In genomic region chr20:50911030-50911429, GRCh38 we compare ENCODE assay signal across 12 cellular contexts. TPM values are rescaled to one million over a fixed set of nuclear protein-coding genes. Genes with fewer than 3 reads are reported as not detected.
DNase-seq lines count a peak whose midpoint lies in the region; ATAC-seq and TF ChIP-seq lines count a peak whose summit lies in the region.
"Had no signal": no experiment of that assay in that cellular context is flagged by ENCODE, and none has a peak within 500 bp of the region (broad histone marks: within the 10 kb centered on the region; RNA-seq: fewer than 3 reads in every experiment).

No MANE protein-coding gene starts in this region.

- peaks cover 94% of the 10 kb centered on the region for H4K20me1 ChIP-seq in IMR-90 (ENCODE audit: insufficient read depth, low read length)

- H3K4me3 Mint-ChIP-seq in activated CD8-positive, alpha-beta T cell treated with anti-CD3 and anti-CD28 coated beads for 36 hours = no peak overlapping the region
- H3K4me3 Mint-ChIP-seq in activated CD8-positive, alpha-beta T cell treated with anti-CD3 and anti-CD28 coated beads, Interleukin-2, amount 10 ng/mL, durations not matched to agents 7 days and 5 days = no peak overlapping the region
- H3K4me3 Mint-ChIP-seq in stimulated activated effector memory CD8-positive, alpha-beta T cell treated with anti-CD3 and anti-CD28 coated beads, Interleukin-12 subunit alpha, Interleukin-12 subunit beta, amount 100 ng/mL, for 72 hours = no peak overlapping the region

- H3K9me1 ChIP-seq in IMR-90 (ENCODE audit: insufficient read depth, low read length) = peaks cover 25% of the 10 kb centered on the region

- POLR2A ChIA-PET in activated CD8-positive, alpha-beta T cell treated with anti-CD3 and anti-CD28 coated beads for 36 hours (lab: Charles Lee) = interaction anchor here (1.0 to 1.7 kb wide), 5 partner anchors 12 to 120 kb away, joined by 3 to 7 read pairs (median 3); partner anchors contain the start of gene BCAS4
- POLR2A ChIA-PET in activated CD8-positive, alpha-beta T cell treated with anti-CD3 and anti-CD28 coated beads, Interleukin-2, amount 10 ng/mL, durations not matched to agents 7 days and 5 days (lab: Charles Lee) = interaction anchor here (1.5 kb wide), 1 partner anchor 18 kb away, joined by 6 read pairs; no protein-coding TSS in a partner anchor
- POLR2A ChIA-PET in IMR-90 (lab: Charles Lee; ENCODE audit: unreplicated experiment) = interaction anchor here (0.6 kb wide), 1 partner anchor 279 kb away, joined by 4 read pairs; no protein-coding TSS in a partner anchor

- no peak overlapping the region for H2BK20ac ChIP-seq in IMR-90 (ENCODE audit: low read depth, low read length)

- DNase-seq in activated CD8-positive, alpha-beta T cell treated with anti-CD3 and anti-CD28 coated beads for 36 hours = no peak
- DNase-seq in activated CD8-positive, alpha-beta T cell treated with anti-CD3 and anti-CD28 coated beads, Interleukin-2, amount 10 ng/mL, durations not matched to agents 7 days and 5 days = no peak
- DNase-seq in IMR-90 (peak; percentile 85), dedifferentiated amniotic fluid mesenchymal stem cell (ENCODE audit: extremely low spot score) (peak; percentile 90), LoVo (ENCODE audit: low spot score) (no peak), mesendoderm (no peak)
- no peak for DNase-seq in stimulated activated effector memory CD8-positive, alpha-beta T cell treated with anti-CD3 and anti-CD28 coated beads, Interleukin-12 subunit alpha, Interleukin-12 subunit beta, amount 100 ng/mL, for 72 hours (ENCODE audit: low spot score in 2 of 2)
- DNase-seq in effector CD4-positive, alpha-beta T cell = no peak
- DNase-seq: left cardiac atrium, NCI-H1417 treated with DMSO at 0.1 percent for 48 hours, NCI-H82 had no signal

- no peak overlapping the region for H3K56ac ChIP-seq in IMR-90 (ENCODE audit: extremely low read depth, insufficient read depth, low read length)
- H3K56ac ChIP-seq in mesendoderm (ENCODE audit: low read length) = no peak overlapping the region

- H3K79me2 ChIP-seq in mesendoderm (ENCODE audit: control insufficient read depth, insufficient read depth, low read length) = peaks cover 89% of the 10 kb centered on the region

- no peak overlapping the region for H2BK15ac ChIP-seq in IMR-90 (ENCODE audit: low read depth, low read length)
- H2BK15ac ChIP-seq in mesendoderm (replicated peaks; ENCODE audit: low read depth) = no peak overlapping the region

- H4K5ac ChIP-seq in IMR-90 (ENCODE audit: low read depth, low read length) (no peak overlapping the region), mesendoderm (ENCODE audit: low read length) (no peak overlapping the region)

- H3K23ac ChIP-seq in IMR-90 (ENCODE audit: low read depth, low read length) (no peak overlapping the region), mesendoderm (ENCODE audit: low read length) (no peak overlapping the region)

- peaks cover 66% of the 10 kb centered on the region for H3K4me1 Mint-ChIP-seq in activated CD8-positive, alpha-beta T cell treated with anti-CD3 and anti-CD28 coated beads for 36 hours (ENCODE audit: low read depth)
- H3K4me1 Mint-ChIP-seq in activated CD8-positive, alpha-beta T cell treated with anti-CD3 and anti-CD28 coated beads, Interleukin-2, amount 10 ng/mL, durations not matched to agents 7 days and 5 days (ENCODE audit: low read depth) = peaks cover 45% of the 10 kb centered on the region
- peaks cover 58% of the 10 kb centered on the region for H3K4me1 Mint-ChIP-seq in stimulated activated effector memory CD8-positive, alpha-beta T cell treated with anti-CD3 and anti-CD28 coated beads, Interleukin-12 subunit alpha, Interleukin-12 subunit beta, amount 100 ng/mL, for 72 hours

- H2AFZ ChIP-seq in IMR-90 (replicated peaks; ENCODE audit: low read length, poor library complexity) = no peak overlapping the region

- peak overlapping the region; percentile 56 for H3K4me2 ChIP-seq in IMR-90 (ENCODE audit: low read depth, low read length)
- H3K4me2 ChIP-seq in mesendoderm (ENCODE audit: low read length) = no peak overlapping the region

- CTCF ChIA-PET in activated CD8-positive, alpha-beta T cell treated with anti-CD3 and anti-CD28 coated beads for 36 hours (lab: Charles Lee) = interaction anchor here (1.3 to 2.5 kb wide), 3 partner anchors 18 to 285 kb away, joined by 3 to 10 read pairs (median 5); partner anchors contain the start of gene BCAS4
- CTCF ChIA-PET in activated CD8-positive, alpha-beta T cell treated with anti-CD3 and anti-CD28 coated beads, Interleukin-2, amount 10 ng/mL, durations not matched to agents 7 days and 5 days (lab: Charles Lee) = interaction anchor here (1.2 to 9.1 kb wide), 6 partner anchors 13 to 120 kb away, joined by 4 to 98 read pairs (median 8); partner anchors contain the start of genes ADNP and BCAS4
- CTCF ChIA-PET in IMR-90 (lab: Yijun Ruan, JAX) = interaction anchor here (0.7 to 1.3 kb wide), 3 partner anchors 10 to 116 kb away, joined by 3 read pairs; partner anchors contain the start of gene BCAS4

- H3K4ac ChIP-seq in IMR-90 (ENCODE audit: low read depth, low read length) (no peak overlapping the region), mesendoderm (ENCODE audit: low read depth, low read length) (no peak overlapping the region)

- H3K9me3 ChIP-seq in IMR-90 (ENCODE audit: control insufficient read depth, insufficient read depth, low read length) = no peaks in the 10 kb centered on the region
- H3K9me3 ChIP-seq: neutrophil had no signal

- H2BK120ac ChIP-seq in IMR-90 (ENCODE audit: low read depth, low read length) = no peak overlapping the region
- no peak overlapping the region for H2BK120ac ChIP-seq in mesendoderm (ENCODE audit: low read depth, low read length)

- H3K36me3 ChIP-seq in IMR-90 (ENCODE audit: control insufficient read depth, insufficient read depth, low read length) (peaks cover 3% of the 10 kb centered on the region; the same call in 1 of the 2 replicates), mesendoderm (ENCODE audit: control insufficient read depth, insufficient read depth, low read length) (peaks cover 2% of the 10 kb centered on the region)

- TF ChIP-seq CTCF in activated CD8-positive, alpha-beta T cell treated with anti-CD3 and anti-CD28 coated beads for 36 hours (IDR thresholded peaks at IDR 0.05) = no peak
- no peak for TF ChIP-seq CTCF in IMR-90 (conservative IDR thresholded peaks at IDR 0.05; ENCODE audit: low read depth, low read length)

- H3K18ac ChIP-seq in IMR-90 (ENCODE audit: low read depth, low read length) (no peak overlapping the region), mesendoderm (ENCODE audit: low read length) (no peak overlapping the region)

- no peaks in the 10 kb centered on the region for H3K9me3 Mint-ChIP-seq in activated CD8-positive, alpha-beta T cell treated with anti-CD3 and anti-CD28 coated beads for 36 hours
- H3K9me3 Mint-ChIP-seq in activated CD8-positive, alpha-beta T cell treated with anti-CD3 and anti-CD28 coated beads, Interleukin-2, amount 10 ng/mL, durations not matched to agents 7 days and 5 days (ENCODE audit: insufficient read depth) = no peaks in the 10 kb centered on the region
- H3K9me3 Mint-ChIP-seq in stimulated activated effector memory CD8-positive, alpha-beta T cell treated with anti-CD3 and anti-CD28 coated beads, Interleukin-12 subunit alpha, Interleukin-12 subunit beta, amount 100 ng/mL, for 72 hours = no peaks in the 10 kb centered on the region

- peak overlapping the region; percentile 75 for H3K27ac Mint-ChIP-seq in activated CD8-positive, alpha-beta T cell treated with anti-CD3 and anti-CD28 coated beads for 36 hours
- no peak overlapping the region for H3K27ac Mint-ChIP-seq in activated CD8-positive, alpha-beta T cell treated with anti-CD3 and anti-CD28 coated beads, Interleukin-2, amount 10 ng/mL, durations not matched to agents 7 days and 5 days
- H3K27ac Mint-ChIP-seq in stimulated activated effector memory CD8-positive, alpha-beta T cell treated with anti-CD3 and anti-CD28 coated beads, Interleukin-12 subunit alpha, Interleukin-12 subunit beta, amount 100 ng/mL, for 72 hours = peak overlapping the region; percentile 26

- H2BK5ac ChIP-seq in IMR-90 (ENCODE audit: low read depth, low read length, poor library complexity, severe bottlenecking) = peak overlapping the region; percentile 41
- no peak overlapping the region for H2BK5ac ChIP-seq in mesendoderm (ENCODE audit: low read length)

- H3K27me3 ChIP-seq in IMR-90 (ENCODE audit: control insufficient read depth, insufficient read depth, low read length) = no peaks in the 10 kb centered on the region
- H3K27me3 ChIP-seq in mesendoderm (ENCODE audit: insufficient read depth, low read length, poor library complexity) = no peaks in the 10 kb centered on the region
- H3K27me3 ChIP-seq: neutrophil had no signal

- in situ Hi-C loops in IMR-90 (cut with MboI; ENCODE audit: low sequenced_read_pairs) = no loop called here

- H2AK9ac ChIP-seq in IMR-90 (replicated peaks; ENCODE audit: low read depth, low read length, poor library complexity) = no peak overlapping the region

- H4K8ac ChIP-seq in IMR-90 (ENCODE audit: low read depth in 2 of 2, low read length in 2 of 2) (no peak overlapping the region), mesendoderm (ENCODE audit: low read depth, low read length) (no peak overlapping the region)

- no peak overlapping the region for H4K91ac ChIP-seq in IMR-90 (ENCODE audit: insufficient read depth, low read depth, low read length)

- H3K9ac ChIP-seq in IMR-90 (ENCODE audit: low read depth, low read length) = no peak overlapping the region
- no peak overlapping the region for H3K9ac ChIP-seq in mesendoderm (ENCODE audit: low read length)

- H3K4me1 ChIP-seq in IMR-90 (ENCODE audit: control insufficient read depth, insufficient read depth, low read length) (peaks cover 23% of the 10 kb centered on the region), mesendoderm (ENCODE audit: control insufficient read depth, low read depth, low read length) (peaks cover 3% of the 10 kb centered on the region)

- peaks cover 8 to 62% of the 10 kb centered on the region in 2 experiments; a peak in 3 of 4 replicates for H3K79me1 ChIP-seq in IMR-90 (ENCODE audit: low read depth in 1 of 2, low read length in 2 of 2)
- peaks cover 6% of the 10 kb centered on the region for H3K79me1 ChIP-seq in mesendoderm (ENCODE audit: low read length)

- dilution Hi-C loops in IMR-90 (cut with HindIII; ENCODE audit: low sequenced_read_pairs, unreplicated experiment) = loop anchor here (25.0 kb wide), 1 partner anchor 99 kb away; no protein-coding TSS in a partner anchor

- BruUV-seq in IMR-90 (replicated peaks; lab: Mats Ljungman, UMichigan) = no TSS peak

- no peaks in the 10 kb centered on the region for H3K27me3 Mint-ChIP-seq in activated CD8-positive, alpha-beta T cell treated with anti-CD3 and anti-CD28 coated beads for 36 hours
- H3K27me3 Mint-ChIP-seq in activated CD8-positive, alpha-beta T cell treated with anti-CD3 and anti-CD28 coated beads, Interleukin-2, amount 10 ng/mL, durations not matched to agents 7 days and 5 days (ENCODE audit: low read depth) = no peaks in the 10 kb centered on the region

- no peak for ATAC-seq in activated CD8-positive, alpha-beta T cell treated with anti-CD3 and anti-CD28 coated beads for 36 hours
- ATAC-seq in activated CD8-positive, alpha-beta T cell treated with anti-CD3 and anti-CD28 coated beads, Interleukin-2, amount 10 ng/mL, durations not matched to agents 7 days and 5 days = no peak
- peak; percentile 38 for ATAC-seq in IMR-90 (ENCODE audit: low read depth)
- ATAC-seq in stimulated activated effector memory CD8-positive, alpha-beta T cell treated with anti-CD3 and anti-CD28 coated beads, Interleukin-12 subunit alpha, Interleukin-12 subunit beta, amount 100 ng/mL, for 72 hours = no peak
- ATAC-seq: left cardiac atrium had no signal

- no peak for TF ChIP-seq RAD21 in IMR-90 (IDR thresholded peaks at IDR 0.05; ENCODE audit: low read length)

- intact Hi-C loops in activated CD8-positive, alpha-beta T cell treated with anti-CD3 and anti-CD28 coated beads for 36 hours (cut with micrococcal nuclease) = no loop called here
- intact Hi-C loops in IMR-90 (cut with micrococcal nuclease) = loop anchor here (5.0 kb wide), 1 partner anchor 94 kb away; no protein-coding TSS in a partner anchor

- no CpG with 5 or more reads among the region's 3 CpGs for WGBS in IMR-90 (ENCODE audit: extremely low coverage in 2 of 2, insufficient read length in 1 of 2), 2 experiments
- no CpG with 5 or more reads among the region's 3 CpGs for WGBS in mesendoderm (ENCODE audit: extremely low coverage, insufficient coverage, low lambda C conversion rate)

- TF ChIP-seq POLR2A in IMR-90 (IDR thresholded peaks at IDR 0.05; ENCODE audit: low read depth, low read length) = no peak

- H3K27ac ChIP-seq in IMR-90 (ENCODE audit: insufficient read depth, low read length) (no peak overlapping the region), mesendoderm (ENCODE audit: low read depth, low read length) (no peak overlapping the region)
- H3K27ac ChIP-seq: neutrophil had no signal

- H3K14ac ChIP-seq in IMR-90 (replicated peaks; ENCODE audit: low read depth, low read length) = no peak overlapping the region

- H3K36me3 Mint-ChIP-seq in activated CD8-positive, alpha-beta T cell treated with anti-CD3 and anti-CD28 coated beads for 36 hours (ENCODE audit: low read depth) = peaks cover 46% of the 10 kb centered on the region
- peaks cover 53% of the 10 kb centered on the region for H3K36me3 Mint-ChIP-seq in activated CD8-positive, alpha-beta T cell treated with anti-CD3 and anti-CD28 coated beads, Interleukin-2, amount 10 ng/mL, durations not matched to agents 7 days and 5 days (ENCODE audit: low read depth)
- peaks cover 84% of the 10 kb centered on the region for H3K36me3 Mint-ChIP-seq in stimulated activated effector memory CD8-positive, alpha-beta T cell treated with anti-CD3 and anti-CD28 coated beads, Interleukin-12 subunit alpha, Interleukin-12 subunit beta, amount 100 ng/mL, for 72 hours

- H3K4me3 ChIP-seq in IMR-90 (ENCODE audit: insufficient read depth, low read depth, low read length) (no peak overlapping the region), mesendoderm (ENCODE audit: low read length) (no peak overlapping the region)

- H2AK5ac ChIP-seq in IMR-90 (ENCODE audit: low read depth, low read length) (no peak overlapping the region), mesendoderm (ENCODE audit: low read length) (no peak overlapping the region)

RNA-seq across cellular contexts. Expression of gene ADNP, which starts 20.2 kb away (rescaled TPM):
- total RNA-seq in activated CD8-positive, alpha-beta T cell treated with anti-CD3 and anti-CD28 coated beads for 36 hours = 10 to 100 TPM; 58.9 to 60.0 TPM
- 10 to 100 TPM; 62.5 to 67.6 TPM for total RNA-seq in activated CD8-positive, alpha-beta T cell treated with anti-CD3 and anti-CD28 coated beads, Interleukin-2, amount 10 ng/mL, durations not matched to agents 7 days and 5 days
- total RNA-seq in IMR-90 (2012; rRNA removed) = 23.1 and 23.3 TPM in 2 replicates
- 17.5 and 24.8 TPM in 2 replicates for polyA plus RNA-seq in IMR-90 (2012; rRNA removed)
- polyA plus RNA-seq in IMR-90 (2012; cell fraction: cytosol; rRNA removed) = 5.1 and 7.4 TPM in 2 replicates
- polyA plus RNA-seq in IMR-90 (2012; cell fraction: nucleus; rRNA removed; ENCODE audit: low replicate concordance) = 10.9 and 65.8 TPM in 2 replicates
- polyA plus RNA-seq in mesendoderm (2013, experiment 1 of 2) = 118 TPM
- polyA plus RNA-seq in mesendoderm (2013, experiment 2 of 2) = 114 TPM

RNA-seq across cellular contexts. Expression of gene DPM1, which starts 47.3 kb away (rescaled TPM):
- 10 to 100 TPM; 66.6 to 75.4 TPM for total RNA-seq in activated CD8-positive, alpha-beta T cell treated with anti-CD3 and anti-CD28 coated beads for 36 hours
- 10 to 100 TPM; 50.6 to 53.0 TPM for total RNA-seq in activated CD8-positive, alpha-beta T cell treated with anti-CD3 and anti-CD28 coated beads, Interleukin-2, amount 10 ng/mL, durations not matched to agents 7 days and 5 days
- 89.1 and 127 TPM in 2 replicates for total RNA-seq in IMR-90 (2012; rRNA removed)
- 48.8 and 59.1 TPM in 2 replicates for polyA plus RNA-seq in IMR-90 (2012; rRNA removed)
- 34.1 and 40.1 TPM in 2 replicates for polyA plus RNA-seq in IMR-90 (2012; cell fraction: cytosol; rRNA removed)
- polyA plus RNA-seq in IMR-90 (2012; cell fraction: nucleus; rRNA removed; ENCODE audit: low replicate concordance) = 10.8 and 39.1 TPM in 2 replicates
- 77.5 TPM for polyA plus RNA-seq in mesendoderm (2013, experiment 1 of 2)
- 81.0 TPM for polyA plus RNA-seq in mesendoderm (2013, experiment 2 of 2)

RNA-seq across cellular contexts. Expression of gene MOCS3, which starts 47.6 kb away (rescaled TPM):
- total RNA-seq in activated CD8-positive, alpha-beta T cell treated with anti-CD3 and anti-CD28 coated beads for 36 hours = 1 to 10 TPM; 4.6 TPM
- 1 to 10 TPM; 4.8 to 5.7 TPM for total RNA-seq in activated CD8-positive, alpha-beta T cell treated with anti-CD3 and anti-CD28 coated beads, Interleukin-2, amount 10 ng/mL, durations not matched to agents 7 days and 5 days
- total RNA-seq in IMR-90 (2012; rRNA removed) = 9.9 and 11.4 TPM in 2 replicates
- 3.3 and 3.4 TPM in 2 replicates for polyA plus RNA-seq in IMR-90 (2012; rRNA removed)
- polyA plus RNA-seq in IMR-90 (2012; cell fraction: cytosol; rRNA removed) = 2.8 and 4.6 TPM in 2 replicates
- polyA plus RNA-seq in IMR-90 (2012; cell fraction: nucleus; rRNA removed; ENCODE audit: low replicate concordance) = 1.7 and 2.5 TPM in 2 replicates
- polyA plus RNA-seq in mesendoderm (2013, experiment 1 of 2) = 4.0 TPM
- polyA plus RNA-seq in mesendoderm (2013, experiment 2 of 2) = 4.3 TPM

Comparison
In these comparisons a context has a peak if more than half of its experiments do, and no peak if none do; other contexts are left out.
1. DNase-seq: peak in IMR-90 (single experiment) and dedifferentiated amniotic fluid mesenchymal stem cell (single experiment); none in activated CD8-positive, alpha-beta T cell treated with anti-CD3 and anti-CD28 coated beads for 36 hours (single experiment), activated CD8-positive, alpha-beta T cell treated with anti-CD3 and anti-CD28 coated beads, Interleukin-2, amount 10 ng/mL, durations not matched to agents 7 days and 5 days (single experiment), stimulated activated effector memory CD8-positive, alpha-beta T cell treated with anti-CD3 and anti-CD28 coated beads, Interleukin-12 subunit alpha, Interleukin-12 subunit beta, amount 100 ng/mL, for 72 hours (0 of 2), LoVo (single experiment), mesendoderm (single experiment) and effector CD4-positive, alpha-beta T cell (single experiment).